In the genomic region with DNA sequence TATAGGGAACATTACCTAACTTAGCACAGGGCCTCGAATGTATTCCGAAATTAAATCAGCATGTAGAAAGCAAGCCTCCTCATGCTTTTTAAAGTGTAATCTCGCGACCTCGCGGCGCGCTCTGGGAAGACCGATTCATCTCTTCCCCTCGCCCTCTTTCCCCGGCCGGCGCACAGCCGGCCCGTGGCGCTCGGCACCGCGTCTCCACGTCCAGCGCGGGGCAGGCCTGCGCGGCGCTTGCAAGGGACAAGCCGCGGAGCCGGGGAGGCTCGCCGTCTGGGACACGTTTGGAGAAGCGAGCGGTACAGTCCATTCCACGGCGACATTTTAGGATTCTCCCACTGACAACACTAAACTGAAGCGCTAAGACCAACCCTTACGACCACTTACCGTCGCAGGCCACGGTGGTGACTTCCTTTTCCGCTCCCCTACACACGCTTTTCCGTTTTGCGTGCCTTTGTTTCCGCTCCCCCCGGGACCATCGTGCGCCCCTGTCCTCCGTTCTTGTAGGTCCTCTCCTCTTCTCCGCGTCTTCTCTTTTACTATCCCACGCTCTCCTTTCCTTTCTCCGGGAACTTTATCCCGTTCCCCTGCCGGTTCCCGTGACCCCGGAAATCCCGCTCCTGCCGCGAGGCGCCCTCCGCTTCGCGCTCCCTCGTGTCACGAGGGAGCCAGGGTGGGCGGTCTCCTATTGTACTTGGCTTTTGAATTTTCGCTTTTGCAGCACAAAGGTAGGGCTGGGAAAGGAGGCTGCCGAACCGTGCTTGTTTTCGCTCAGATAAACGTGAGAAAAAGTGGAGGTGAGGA, we compare ENCODE assay signal across 1 cellular context.
TF ChIP-seq lines count a peak whose summit lies in the region.

A gene with protein sequence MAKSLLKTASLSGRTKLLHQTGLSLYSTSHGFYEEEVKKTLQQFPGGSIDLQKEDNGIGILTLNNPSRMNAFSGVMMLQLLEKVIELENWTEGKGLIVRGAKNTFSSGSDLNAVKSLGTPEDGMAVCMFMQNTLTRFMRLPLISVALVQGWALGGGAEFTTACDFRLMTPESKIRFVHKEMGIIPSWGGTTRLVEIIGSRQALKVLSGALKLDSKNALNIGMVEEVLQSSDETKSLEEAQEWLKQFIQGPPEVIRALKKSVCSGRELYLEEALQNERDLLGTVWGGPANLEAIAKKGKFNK (minus strand): TSS at position 664 of the 807 bp plus-strand sequence. CDS start 12,581 bp downstream, outside the sequence.

TF ChIP-seq in HepG2, 621 proteins besides CTCF, POLR2A, EP300 and RAD21 (continued from another document and continues in another):
- TF ChIP-seq, protein P1, sequence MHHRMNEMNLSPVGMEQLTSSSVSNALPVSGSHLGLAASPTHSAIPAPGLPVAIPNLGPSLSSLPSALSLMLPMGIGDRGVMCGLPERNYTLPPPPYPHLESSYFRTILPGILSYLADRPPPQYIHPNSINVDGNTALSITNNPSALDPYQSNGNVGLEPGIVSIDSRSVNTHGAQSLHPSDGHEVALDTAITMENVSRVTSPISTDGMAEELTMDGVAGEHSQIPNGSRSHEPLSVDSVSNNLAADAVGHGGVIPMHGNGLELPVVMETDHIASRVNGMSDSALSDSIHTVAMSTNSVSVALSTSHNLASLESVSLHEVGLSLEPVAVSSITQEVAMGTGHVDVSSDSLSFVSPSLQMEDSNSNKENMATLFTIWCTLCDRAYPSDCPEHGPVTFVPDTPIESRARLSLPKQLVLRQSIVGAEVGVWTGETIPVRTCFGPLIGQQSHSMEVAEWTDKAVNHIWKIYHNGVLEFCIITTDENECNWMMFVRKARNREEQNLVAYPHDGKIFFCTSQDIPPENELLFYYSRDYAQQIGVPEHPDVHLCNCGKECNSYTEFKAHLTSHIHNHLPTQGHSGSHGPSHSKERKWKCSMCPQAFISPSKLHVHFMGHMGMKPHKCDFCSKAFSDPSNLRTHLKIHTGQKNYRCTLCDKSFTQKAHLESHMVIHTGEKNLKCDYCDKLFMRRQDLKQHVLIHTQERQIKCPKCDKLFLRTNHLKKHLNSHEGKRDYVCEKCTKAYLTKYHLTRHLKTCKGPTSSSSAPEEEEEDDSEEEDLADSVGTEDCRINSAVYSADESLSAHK (CRISPR knock-in tag; IDR thresholded peaks at IDR 0.05; ENCODE audit: borderline replicate concordance) = no peak; the same call in 1 of the 2 replicates
- TF ChIP-seq ZNF446 (CRISPR knock-in tag; IDR thresholded peaks at IDR 0.05) = peak; percentile 88
- no peak for TF ChIP-seq EEA1 (CRISPR knock-in tag; IDR thresholded peaks at IDR 0.05; ENCODE audit: borderline replicate concordance)
- TF ChIP-seq CREB1 (IDR thresholded peaks at IDR 0.05) = no peak
- TF ChIP-seq CREB1 (CRISPR knock-in tag; IDR thresholded peaks at IDR 0.05) = peak; percentile 86
- TF ChIP-seq NR2C2 (CRISPR knock-in tag; IDR thresholded peaks at IDR 0.05; ENCODE audit: borderline replicate concordance) = peak; percentile 91
- peak; percentile 24; the same call in 1 of the 2 replicates for TF ChIP-seq NCOA2 (CRISPR knock-in tag; IDR thresholded peaks at IDR 0.05)
- no peak for TF ChIP-seq SRF (IDR thresholded peaks at IDR 0.05; ENCODE audit: low read depth, low read length)
- TF ChIP-seq, protein P2, sequence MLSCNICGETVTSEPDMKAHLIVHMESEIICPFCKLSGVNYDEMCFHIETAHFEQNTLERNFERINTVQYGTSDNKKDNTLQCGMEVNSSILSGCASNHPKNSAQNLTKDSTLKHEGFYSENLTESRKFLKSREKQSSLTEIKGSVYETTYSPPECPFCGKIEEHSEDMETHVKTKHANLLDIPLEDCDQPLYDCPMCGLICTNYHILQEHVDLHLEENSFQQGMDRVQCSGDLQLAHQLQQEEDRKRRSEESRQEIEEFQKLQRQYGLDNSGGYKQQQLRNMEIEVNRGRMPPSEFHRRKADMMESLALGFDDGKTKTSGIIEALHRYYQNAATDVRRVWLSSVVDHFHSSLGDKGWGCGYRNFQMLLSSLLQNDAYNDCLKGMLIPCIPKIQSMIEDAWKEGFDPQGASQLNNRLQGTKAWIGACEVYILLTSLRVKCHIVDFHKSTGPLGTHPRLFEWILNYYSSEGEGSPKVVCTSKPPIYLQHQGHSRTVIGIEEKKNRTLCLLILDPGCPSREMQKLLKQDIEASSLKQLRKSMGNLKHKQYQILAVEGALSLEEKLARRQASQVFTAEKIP (CRISPR knock-in tag; IDR thresholded peaks at IDR 0.05; ENCODE audit: borderline replicate concordance) = no peak
- TF ChIP-seq SMAD1 (CRISPR knock-in tag; IDR thresholded peaks at IDR 0.05; ENCODE audit: borderline replicate concordance, low read depth) = peak; percentile 55; the same call in 1 of the 2 replicates
- peak; percentile 89 for TF ChIP-seq ZNF274 (CRISPR knock-in tag; IDR thresholded peaks at IDR 0.05)
- TF ChIP-seq THAP11 (CRISPR knock-in tag; IDR thresholded peaks at IDR 0.05) = peak; percentile 90
- TF ChIP-seq RORA (CRISPR knock-in tag; IDR thresholded peaks at IDR 0.05) = no peak
- TF ChIP-seq PAF1 (CRISPR knock-in tag; IDR thresholded peaks at IDR 0.05) = no peak
- TF ChIP-seq, protein P3, sequence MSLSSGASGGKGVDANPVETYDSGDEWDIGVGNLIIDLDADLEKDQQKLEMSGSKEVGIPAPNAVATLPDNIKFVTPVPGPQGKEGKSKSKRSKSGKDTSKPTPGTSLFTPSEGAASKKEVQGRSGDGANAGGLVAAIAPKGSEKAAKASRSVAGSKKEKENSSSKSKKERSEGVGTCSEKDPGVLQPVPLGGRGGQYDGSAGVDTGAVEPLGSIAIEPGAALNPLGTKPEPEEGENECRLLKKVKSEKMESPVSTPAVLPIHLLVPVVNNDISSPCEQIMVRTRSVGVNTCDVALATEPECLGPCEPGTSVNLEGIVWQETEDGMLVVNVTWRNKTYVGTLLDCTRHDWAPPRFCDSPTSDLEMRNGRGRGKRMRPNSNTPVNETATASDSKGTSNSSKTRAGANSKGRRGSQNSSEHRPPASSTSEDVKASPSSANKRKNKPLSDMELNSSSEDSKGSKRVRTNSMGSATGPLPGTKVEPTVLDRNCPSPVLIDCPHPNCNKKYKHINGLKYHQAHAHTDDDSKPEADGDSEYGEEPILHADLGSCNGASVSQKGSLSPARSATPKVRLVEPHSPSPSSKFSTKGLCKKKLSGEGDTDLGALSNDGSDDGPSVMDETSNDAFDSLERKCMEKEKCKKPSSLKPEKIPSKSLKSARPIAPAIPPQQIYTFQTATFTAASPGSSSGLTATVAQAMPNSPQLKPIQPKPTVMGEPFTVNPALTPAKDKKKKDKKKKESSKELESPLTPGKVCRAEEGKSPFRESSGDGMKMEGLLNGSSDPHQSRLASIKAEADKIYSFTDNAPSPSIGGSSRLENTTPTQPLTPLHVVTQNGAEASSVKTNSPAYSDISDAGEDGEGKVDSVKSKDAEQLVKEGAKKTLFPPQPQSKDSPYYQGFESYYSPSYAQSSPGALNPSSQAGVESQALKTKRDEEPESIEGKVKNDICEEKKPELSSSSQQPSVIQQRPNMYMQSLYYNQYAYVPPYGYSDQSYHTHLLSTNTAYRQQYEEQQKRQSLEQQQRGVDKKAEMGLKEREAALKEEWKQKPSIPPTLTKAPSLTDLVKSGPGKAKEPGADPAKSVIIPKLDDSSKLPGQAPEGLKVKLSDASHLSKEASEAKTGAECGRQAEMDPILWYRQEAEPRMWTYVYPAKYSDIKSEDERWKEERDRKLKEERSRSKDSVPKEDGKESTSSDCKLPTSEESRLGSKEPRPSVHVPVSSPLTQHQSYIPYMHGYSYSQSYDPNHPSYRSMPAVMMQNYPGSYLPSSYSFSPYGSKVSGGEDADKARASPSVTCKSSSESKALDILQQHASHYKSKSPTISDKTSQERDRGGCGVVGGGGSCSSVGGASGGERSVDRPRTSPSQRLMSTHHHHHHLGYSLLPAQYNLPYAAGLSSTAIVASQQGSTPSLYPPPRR (CRISPR knock-in tag; IDR thresholded peaks at IDR 0.05; ENCODE audit: borderline replicate concordance) = peak; percentile 66; the same call in 1 of the 2 replicates
- no peak; the same call in 1 of the 2 replicates for TF ChIP-seq CEBPG (CRISPR knock-in tag; IDR thresholded peaks at IDR 0.05)
- TF ChIP-seq, protein P4, sequence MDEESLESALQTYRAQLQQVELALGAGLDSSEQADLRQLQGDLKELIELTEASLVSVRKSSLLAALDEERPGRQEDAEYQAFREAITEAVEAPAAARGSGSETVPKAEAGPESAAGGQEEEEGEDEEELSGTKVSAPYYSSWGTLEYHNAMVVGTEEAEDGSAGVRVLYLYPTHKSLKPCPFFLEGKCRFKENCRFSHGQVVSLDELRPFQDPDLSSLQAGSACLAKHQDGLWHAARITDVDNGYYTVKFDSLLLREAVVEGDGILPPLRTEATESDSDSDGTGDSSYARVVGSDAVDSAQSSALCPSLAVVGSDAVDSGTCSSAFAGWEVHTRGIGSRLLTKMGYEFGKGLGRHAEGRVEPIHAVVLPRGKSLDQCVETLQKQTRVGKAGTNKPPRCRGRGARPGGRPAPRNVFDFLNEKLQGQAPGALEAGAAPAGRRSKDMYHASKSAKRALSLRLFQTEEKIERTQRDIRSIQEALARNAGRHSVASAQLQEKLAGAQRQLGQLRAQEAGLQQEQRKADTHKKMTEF (CRISPR knock-in tag; IDR thresholded peaks at IDR 0.05) = peak; percentile 72; the same call in 1 of the 2 replicates
- peak; percentile 50 for TF ChIP-seq HMG20A (CRISPR knock-in tag; IDR thresholded peaks at IDR 0.05; ENCODE audit: borderline replicate concordance)
- TF ChIP-seq ZEB1 (IDR thresholded peaks at IDR 0.05; ENCODE audit: insufficient replicate concordance, low read depth) = no peak
- TF ChIP-seq, protein P5, sequence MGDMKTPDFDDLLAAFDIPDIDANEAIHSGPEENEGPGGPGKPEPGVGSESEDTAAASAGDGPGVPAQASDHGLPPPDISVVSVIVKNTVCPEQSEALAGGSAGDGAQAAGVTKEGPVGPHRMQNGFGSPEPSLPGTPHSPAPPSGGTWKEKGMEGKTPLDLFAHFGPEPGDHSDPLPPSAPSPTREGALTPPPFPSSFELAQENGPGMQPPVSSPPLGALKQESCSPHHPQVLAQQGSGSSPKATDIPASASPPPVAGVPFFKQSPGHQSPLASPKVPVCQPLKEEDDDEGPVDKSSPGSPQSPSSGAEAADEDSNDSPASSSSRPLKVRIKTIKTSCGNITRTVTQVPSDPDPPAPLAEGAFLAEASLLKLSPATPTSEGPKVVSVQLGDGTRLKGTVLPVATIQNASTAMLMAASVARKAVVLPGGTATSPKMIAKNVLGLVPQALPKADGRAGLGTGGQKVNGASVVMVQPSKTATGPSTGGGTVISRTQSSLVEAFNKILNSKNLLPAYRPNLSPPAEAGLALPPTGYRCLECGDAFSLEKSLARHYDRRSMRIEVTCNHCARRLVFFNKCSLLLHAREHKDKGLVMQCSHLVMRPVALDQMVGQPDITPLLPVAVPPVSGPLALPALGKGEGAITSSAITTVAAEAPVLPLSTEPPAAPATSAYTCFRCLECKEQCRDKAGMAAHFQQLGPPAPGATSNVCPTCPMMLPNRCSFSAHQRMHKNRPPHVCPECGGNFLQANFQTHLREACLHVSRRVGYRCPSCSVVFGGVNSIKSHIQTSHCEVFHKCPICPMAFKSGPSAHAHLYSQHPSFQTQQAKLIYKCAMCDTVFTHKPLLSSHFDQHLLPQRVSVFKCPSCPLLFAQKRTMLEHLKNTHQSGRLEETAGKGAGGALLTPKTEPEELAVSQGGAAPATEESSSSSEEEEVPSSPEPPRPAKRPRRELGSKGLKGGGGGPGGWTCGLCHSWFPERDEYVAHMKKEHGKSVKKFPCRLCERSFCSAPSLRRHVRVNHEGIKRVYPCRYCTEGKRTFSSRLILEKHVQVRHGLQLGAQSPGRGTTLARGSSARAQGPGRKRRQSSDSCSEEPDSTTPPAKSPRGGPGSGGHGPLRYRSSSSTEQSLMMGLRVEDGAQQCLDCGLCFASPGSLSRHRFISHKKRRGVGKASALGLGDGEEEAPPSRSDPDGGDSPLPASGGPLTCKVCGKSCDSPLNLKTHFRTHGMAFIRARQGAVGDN (CRISPR knock-in tag; IDR thresholded peaks at IDR 0.05) = peak; percentile 98
- no peak for TF ChIP-seq ZNF292 (CRISPR knock-in tag; IDR thresholded peaks at IDR 0.05; ENCODE audit: borderline replicate concordance, low read depth)
- peak; percentile 40; the same call in 1 of the 2 replicates for TF ChIP-seq KDM4B (CRISPR knock-in tag; IDR thresholded peaks at IDR 0.05)
- peak; percentile 60 for TF ChIP-seq FOXO1 (CRISPR knock-in tag; IDR thresholded peaks at IDR 0.05)
- TF ChIP-seq, protein P6, sequence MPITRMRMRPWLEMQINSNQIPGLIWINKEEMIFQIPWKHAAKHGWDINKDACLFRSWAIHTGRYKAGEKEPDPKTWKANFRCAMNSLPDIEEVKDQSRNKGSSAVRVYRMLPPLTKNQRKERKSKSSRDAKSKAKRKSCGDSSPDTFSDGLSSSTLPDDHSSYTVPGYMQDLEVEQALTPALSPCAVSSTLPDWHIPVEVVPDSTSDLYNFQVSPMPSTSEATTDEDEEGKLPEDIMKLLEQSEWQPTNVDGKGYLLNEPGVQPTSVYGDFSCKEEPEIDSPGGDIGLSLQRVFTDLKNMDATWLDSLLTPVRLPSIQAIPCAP (CRISPR knock-in tag; IDR thresholded peaks at IDR 0.05; ENCODE audit: low read depth) = peak; percentile 54; the same call in 1 of the 2 replicates
- TF ChIP-seq ZNF101 (CRISPR knock-in tag; IDR thresholded peaks at IDR 0.05; ENCODE audit: borderline replicate concordance, low read depth) = peak; percentile 71; the same call in 1 of the 2 replicates
- TF ChIP-seq ZNF180 (CRISPR knock-in tag; IDR thresholded peaks at IDR 0.05; ENCODE audit: borderline replicate concordance, low read depth) = no peak; the same call in 1 of the 2 replicates
- TF ChIP-seq IRF2 (CRISPR knock-in tag; IDR thresholded peaks at IDR 0.05) = peak; percentile 78
- TF ChIP-seq GFI1 (CRISPR knock-in tag; IDR thresholded peaks at IDR 0.05; ENCODE audit: borderline replicate concordance) = peak; percentile 13; the same call in 1 of the 2 replicates
- TF ChIP-seq, protein P7, sequence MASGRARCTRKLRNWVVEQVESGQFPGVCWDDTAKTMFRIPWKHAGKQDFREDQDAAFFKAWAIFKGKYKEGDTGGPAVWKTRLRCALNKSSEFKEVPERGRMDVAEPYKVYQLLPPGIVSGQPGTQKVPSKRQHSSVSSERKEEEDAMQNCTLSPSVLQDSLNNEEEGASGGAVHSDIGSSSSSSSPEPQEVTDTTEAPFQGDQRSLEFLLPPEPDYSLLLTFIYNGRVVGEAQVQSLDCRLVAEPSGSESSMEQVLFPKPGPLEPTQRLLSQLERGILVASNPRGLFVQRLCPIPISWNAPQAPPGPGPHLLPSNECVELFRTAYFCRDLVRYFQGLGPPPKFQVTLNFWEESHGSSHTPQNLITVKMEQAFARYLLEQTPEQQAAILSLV (CRISPR knock-in tag; IDR thresholded peaks at IDR 0.05; ENCODE audit: borderline replicate concordance) = peak; percentile 87
- peak; percentile 91 for TF ChIP-seq TAF1 (CRISPR knock-in tag; IDR thresholded peaks at IDR 0.05)
- no peak; the same call in 1 of the 2 replicates for TF ChIP-seq ZNF891 (CRISPR knock-in tag; IDR thresholded peaks at IDR 0.05)
- TF ChIP-seq ZNF816 (CRISPR knock-in tag; IDR thresholded peaks at IDR 0.05; ENCODE audit: borderline replicate concordance) = peak; percentile 92; the same call in 1 of the 2 replicates
- TF ChIP-seq, protein P8, sequence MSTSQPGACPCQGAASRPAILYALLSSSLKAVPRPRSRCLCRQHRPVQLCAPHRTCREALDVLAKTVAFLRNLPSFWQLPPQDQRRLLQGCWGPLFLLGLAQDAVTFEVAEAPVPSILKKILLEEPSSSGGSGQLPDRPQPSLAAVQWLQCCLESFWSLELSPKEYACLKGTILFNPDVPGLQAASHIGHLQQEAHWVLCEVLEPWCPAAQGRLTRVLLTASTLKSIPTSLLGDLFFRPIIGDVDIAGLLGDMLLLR (CRISPR knock-in tag; IDR thresholded peaks at IDR 0.05) = peak; percentile 89; the same call in 1 of the 2 replicates
- TF ChIP-seq, protein P9, sequence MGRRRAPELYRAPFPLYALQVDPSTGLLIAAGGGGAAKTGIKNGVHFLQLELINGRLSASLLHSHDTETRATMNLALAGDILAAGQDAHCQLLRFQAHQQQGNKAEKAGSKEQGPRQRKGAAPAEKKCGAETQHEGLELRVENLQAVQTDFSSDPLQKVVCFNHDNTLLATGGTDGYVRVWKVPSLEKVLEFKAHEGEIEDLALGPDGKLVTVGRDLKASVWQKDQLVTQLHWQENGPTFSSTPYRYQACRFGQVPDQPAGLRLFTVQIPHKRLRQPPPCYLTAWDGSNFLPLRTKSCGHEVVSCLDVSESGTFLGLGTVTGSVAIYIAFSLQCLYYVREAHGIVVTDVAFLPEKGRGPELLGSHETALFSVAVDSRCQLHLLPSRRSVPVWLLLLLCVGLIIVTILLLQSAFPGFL (CRISPR knock-in tag; IDR thresholded peaks at IDR 0.05) = no peak
